Comparison of ENCODE assay signal across 1 cellular context in genomic region chr6:142518126-142518525, GRCh38.
TF ChIP-seq lines count a peak whose summit lies in the region.

No MANE protein-coding gene starts in this region.

TF ChIP-seq in GM23338, 12 proteins besides CTCF, POLR2A, EP300 and RAD21 (continued from another document):
- TF ChIP-seq, protein P1, sequence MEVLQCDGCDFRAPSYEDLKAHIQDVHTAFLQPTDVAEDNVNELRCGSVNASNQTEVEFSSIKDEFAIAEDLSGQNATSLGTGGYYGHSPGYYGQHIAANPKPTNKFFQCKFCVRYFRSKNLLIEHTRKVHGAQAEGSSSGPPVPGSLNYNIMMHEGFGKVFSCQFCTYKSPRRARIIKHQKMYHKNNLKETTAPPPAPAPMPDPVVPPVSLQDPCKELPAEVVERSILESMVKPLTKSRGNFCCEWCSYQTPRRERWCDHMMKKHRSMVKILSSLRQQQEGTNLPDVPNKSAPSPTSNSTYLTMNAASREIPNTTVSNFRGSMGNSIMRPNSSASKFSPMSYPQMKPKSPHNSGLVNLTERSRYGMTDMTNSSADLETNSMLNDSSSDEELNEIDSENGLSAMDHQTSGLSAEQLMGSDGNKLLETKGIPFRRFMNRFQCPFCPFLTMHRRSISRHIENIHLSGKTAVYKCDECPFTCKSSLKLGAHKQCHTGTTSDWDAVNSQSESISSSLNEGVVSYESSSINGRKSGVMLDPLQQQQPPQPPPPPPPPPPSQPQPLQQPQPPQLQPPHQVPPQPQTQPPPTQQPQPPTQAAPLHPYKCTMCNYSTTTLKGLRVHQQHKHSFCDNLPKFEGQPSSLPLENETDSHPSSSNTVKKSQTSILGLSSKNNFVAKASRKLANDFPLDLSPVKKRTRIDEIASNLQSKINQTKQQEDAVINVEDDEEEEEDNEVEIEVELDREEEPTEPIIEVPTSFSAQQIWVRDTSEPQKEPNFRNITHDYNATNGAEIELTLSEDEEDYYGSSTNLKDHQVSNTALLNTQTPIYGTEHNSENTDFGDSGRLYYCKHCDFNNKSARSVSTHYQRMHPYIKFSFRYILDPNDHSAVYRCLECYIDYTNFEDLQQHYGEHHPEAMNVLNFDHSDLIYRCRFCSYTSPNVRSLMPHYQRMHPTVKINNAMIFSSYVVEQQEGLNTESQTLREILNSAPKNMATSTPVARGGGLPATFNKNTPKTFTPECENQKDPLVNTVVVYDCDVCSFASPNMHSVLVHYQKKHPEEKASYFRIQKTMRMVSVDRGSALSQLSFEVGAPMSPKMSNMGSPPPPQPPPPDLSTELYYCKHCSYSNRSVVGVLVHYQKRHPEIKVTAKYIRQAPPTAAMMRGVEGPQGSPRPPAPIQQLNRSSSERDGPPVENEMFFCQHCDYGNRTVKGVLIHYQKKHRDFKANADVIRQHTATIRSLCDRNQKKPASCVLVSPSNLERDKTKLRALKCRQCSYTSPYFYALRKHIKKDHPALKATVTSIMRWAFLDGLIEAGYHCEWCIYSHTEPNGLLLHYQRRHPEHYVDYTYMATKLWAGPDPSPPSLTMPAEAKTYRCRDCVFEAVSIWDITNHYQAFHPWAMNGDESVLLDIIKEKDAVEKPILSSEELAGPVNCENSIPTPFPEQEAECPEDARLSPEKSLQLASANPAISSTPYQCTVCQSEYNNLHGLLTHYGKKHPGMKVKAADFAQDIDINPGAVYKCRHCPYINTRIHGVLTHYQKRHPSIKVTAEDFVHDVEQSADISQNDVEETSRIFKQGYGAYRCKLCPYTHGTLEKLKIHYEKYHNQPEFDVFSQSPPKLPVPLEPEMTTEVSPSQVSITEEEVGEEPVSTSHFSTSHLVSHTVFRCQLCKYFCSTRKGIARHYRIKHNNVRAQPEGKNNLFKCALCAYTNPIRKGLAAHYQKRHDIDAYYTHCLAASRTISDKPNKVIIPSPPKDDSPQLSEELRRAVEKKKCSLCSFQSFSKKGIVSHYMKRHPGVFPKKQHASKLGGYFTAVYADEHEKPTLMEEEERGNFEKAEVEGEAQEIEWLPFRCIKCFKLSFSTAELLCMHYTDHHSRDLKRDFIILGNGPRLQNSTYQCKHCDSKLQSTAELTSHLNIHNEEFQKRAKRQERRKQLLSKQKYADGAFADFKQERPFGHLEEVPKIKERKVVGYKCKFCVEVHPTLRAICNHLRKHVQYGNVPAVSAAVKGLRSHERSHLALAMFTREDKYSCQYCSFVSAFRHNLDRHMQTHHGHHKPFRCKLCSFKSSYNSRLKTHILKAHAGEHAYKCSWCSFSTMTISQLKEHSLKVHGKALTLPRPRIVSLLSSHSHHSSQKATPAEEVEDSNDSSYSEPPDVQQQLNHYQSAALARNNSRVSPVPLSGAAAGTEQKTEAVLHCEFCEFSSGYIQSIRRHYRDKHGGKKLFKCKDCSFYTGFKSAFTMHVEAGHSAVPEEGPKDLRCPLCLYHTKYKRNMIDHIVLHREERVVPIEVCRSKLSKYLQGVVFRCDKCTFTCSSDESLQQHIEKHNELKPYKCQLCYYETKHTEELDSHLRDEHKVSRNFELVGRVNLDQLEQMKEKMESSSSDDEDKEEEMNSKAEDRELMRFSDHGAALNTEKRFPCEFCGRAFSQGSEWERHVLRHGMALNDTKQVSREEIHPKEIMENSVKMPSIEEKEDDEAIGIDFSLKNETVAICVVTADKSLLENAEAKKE (CRISPR knock-in tag; IDR thresholded peaks at IDR 0.05), result no peak
- TF ChIP-seq EZH2phosphoT487 (IDR thresholded peaks at IDR 0.05; ENCODE audit: unreplicated experiment) (no peak), CREB1 (CRISPR knock-in tag; IDR thresholded peaks at IDR 0.05; ENCODE audit: low read depth) (no peak), STAT1 (IDR thresholded peaks at IDR 0.05; ENCODE audit: unreplicated experiment) (no peak)
